13 cellular contexts compared by ENCODE assay signal in the genomic region with DNA sequence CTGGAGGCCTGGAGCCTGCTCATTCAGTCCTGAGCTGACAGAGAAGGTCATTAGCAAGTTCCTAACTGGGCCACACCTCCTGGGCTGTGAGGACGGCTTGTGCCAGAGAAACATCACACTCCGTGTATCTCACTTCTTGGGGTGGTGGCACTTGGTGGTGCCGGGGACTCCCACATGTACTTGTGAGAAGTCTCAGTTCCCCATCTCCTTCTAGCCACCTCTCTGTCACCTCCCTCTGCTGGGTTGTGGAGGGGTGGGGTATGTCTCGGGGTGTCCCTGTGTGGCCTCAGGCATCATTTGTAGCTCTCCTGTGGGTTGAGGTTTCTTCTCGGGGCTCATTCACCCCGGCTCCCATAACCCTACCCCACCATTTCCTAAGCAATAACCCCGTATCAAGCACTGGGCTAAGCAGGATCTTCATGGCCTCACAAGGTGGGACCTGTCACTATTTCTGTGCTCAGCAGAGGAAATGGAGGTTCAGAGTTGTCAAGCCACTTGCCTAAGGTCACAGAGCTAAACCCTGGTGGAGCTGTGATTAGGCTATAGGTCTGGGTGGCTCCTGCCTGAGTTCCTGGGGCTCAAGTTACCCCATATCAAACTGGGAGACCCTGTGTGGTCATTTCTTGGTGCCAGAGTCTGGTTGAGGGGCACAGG.
DNase-seq lines count a peak whose midpoint lies in the region; ATAC-seq and TF ChIP-seq lines count a peak whose summit lies in the region.
"Had no signal": no experiment of that assay in that cellular context is flagged by ENCODE, and none has a peak within 500 bp of the region (broad histone marks: within the 10 kb centered on the region; RNA-seq: fewer than 3 reads in every experiment).

No MANE protein-coding gene starts in this region.

- no peak overlapping the region for H3K4me3 ChIP-seq in lower lobe of right lung
- no peak overlapping the region for H3K4me3 ChIP-seq in mammary epithelial cell (replicated peaks in 1 of 3; ENCODE audit: insufficient read depth in 1 of 3, low read depth in 2 of 3, low read length in 3 of 3)
- H3K4me3 ChIP-seq: cardiac muscle cell had no signal

- H3K27me3 ChIP-seq in lower lobe of right lung (ENCODE audit: low read depth) (peaks cover 20% of the 10 kb centered on the region), mammary epithelial cell (ENCODE audit: insufficient read depth, low read length) (no peaks in the 10 kb centered on the region)
- H3K27me3 ChIP-seq: cardiac muscle cell had no signal

- ATAC-seq in GM18517 (IDR thresholded peaks at IDR 0.05; ENCODE audit: unreplicated experiment) (peak; percentile 79), GM21515 (IDR thresholded peaks at IDR 0.05; ENCODE audit: unreplicated experiment) (peak; percentile 88), HG03103 (IDR thresholded peaks at IDR 0.05; ENCODE audit: low read depth, unreplicated experiment) (peak; percentile 82), lower lobe of right lung (peak; percentile 20 to 26)
- ATAC-seq: foreskin keratinocyte, SK-N-SH treated with all-trans-retinoic acid at 6 μM for 48 hours had no signal

- no peak overlapping the region for H2AFZ ChIP-seq in mammary epithelial cell (ENCODE audit: low read depth, low read length)

- dilution Hi-C loops in mammary epithelial cell (cut with HindIII; ENCODE audit: low sequenced_read_pairs) = no loop called here

- H4K20me1 ChIP-seq in mammary epithelial cell (ENCODE audit: insufficient read depth, low read length) = no peaks in the 10 kb centered on the region

- H3K27ac ChIP-seq in lower lobe of right lung = no peak overlapping the region
- no peak overlapping the region for H3K27ac ChIP-seq in mammary epithelial cell (ENCODE audit: insufficient read depth, low read depth, low read length)
- H3K27ac ChIP-seq: cardiac muscle cell, foreskin keratinocyte, KMS-11 had no signal

- no TSS peak for BruUV-seq in mammary epithelial cell (replicated peaks; lab: Mats Ljungman, UMichigan)

- CTCF ChIA-PET in mammary epithelial cell (lab: Charles Lee; ENCODE audit: low non-redundant PET) = no interaction called here

- no peaks in the 10 kb centered on the region for H3K4me1 ChIP-seq in lower lobe of right lung
- no peaks in the 10 kb centered on the region for H3K4me1 ChIP-seq in mammary epithelial cell (ENCODE audit: insufficient read depth, low read length)

- H3K9ac ChIP-seq in mammary epithelial cell (ENCODE audit: insufficient read depth, low read length) = no peak overlapping the region
- H3K9ac ChIP-seq: KMS-11 had no signal

- TF ChIP-seq CTCF in lower lobe of right lung (IDR thresholded peaks at IDR 0.05) (no peak), mammary epithelial cell (conservative IDR thresholded peaks at IDR 0.05 in 1 of 2, IDR thresholded peaks at IDR 0.05 in 1 of 2; ENCODE audit: extremely low read depth in 1 of 2, insufficient read depth in 1 of 2, low read depth in 1 of 2, low read length in 2 of 2) (no peak)

- H3K79me2 ChIP-seq in mammary epithelial cell (ENCODE audit: insufficient read depth, low read length) = no peaks in the 10 kb centered on the region

- H3K36me3 ChIP-seq in lower lobe of right lung (no peaks in the 10 kb centered on the region), mammary epithelial cell (ENCODE audit: insufficient read depth, low read length) (no peaks in the 10 kb centered on the region)
- H3K36me3 ChIP-seq: cardiac muscle cell had no signal

- DNase-seq in lower lobe of right lung = no peak
- DNase-seq in mammary epithelial cell = no peak
- no peak for DNase-seq in DMS153 (lab: John Stamatoyannopoulos, UW)
- no peak for DNase-seq in islet precursor cell
- no peak for DNase-seq in anterior cingulate cortex (lab: John Stamatoyannopoulos, UW)
- DNase-seq: foreskin keratinocyte, NCI-H446 had no signal

- in situ Hi-C loops in mammary epithelial cell (cut with MboI; ENCODE audit: low sequenced_read_pairs in 2 of 2) = no loop called here

- WGBS in mammary epithelial cell (ENCODE audit: low coverage, missing lambda C conversion rate) = 83% methylated on average over 2 of the region's 7 CpGs

- intact Hi-C loops in lower lobe of right lung (cut with DNase I) = no loop called here
- intact Hi-C loops in mammary epithelial cell (cut with micrococcal nuclease) = no loop called here

- H3K4me2 ChIP-seq in mammary epithelial cell (ENCODE audit: insufficient read depth, low read depth, low read length) = no peak overlapping the region
- H3K4me2 ChIP-seq: KMS-11 had no signal

- H3K9me3 ChIP-seq in lower lobe of right lung (no peaks in the 10 kb centered on the region), mammary epithelial cell (replicated peaks; ENCODE audit: insufficient read depth, low read length) (no peaks in the 10 kb centered on the region)

Comparison
In these comparisons a context has a peak if more than half of its experiments do, and no peak if none do; other contexts are left out.
1. ATAC-seq: peak in every context shown above with its lines; median percentile 88 in GM21515; 82 in HG03103; 79 in GM18517; 23 in lower lobe of right lung.